In genomic region chr4:54290980-54291379, GRCh38 we compare ENCODE assay signal across 36 cellular contexts.
"Had no signal": no experiment of that assay in that cellular context is flagged by ENCODE, and none has a peak within 500 bp of the region (broad histone marks: within the 10 kb centered on the region; RNA-seq: fewer than 3 reads in every experiment).

No MANE protein-coding gene starts in this region.

- H3K36me3 Mint-ChIP-seq: activated CD4-positive, alpha-beta memory T cell treated with anti-CD3 and anti-CD28 coated beads for 36 hours; activated naive CD4-positive, alpha-beta T cell treated with anti-CD3 and anti-CD28 coated beads, Interleukin-2, amount 50 U/mL, for 72 hours had no signal

- H3K4me3 Mint-ChIP-seq: activated B cell treated with CpG ODN at 0.5 μM for 24 hours; activated CD4-positive, alpha-beta memory T cell treated with anti-CD3 and anti-CD28 coated beads for 36 hours; activated CD4-positive, alpha-beta T cell treated with anti-CD3 and anti-CD28 coated beads, Interleukin-2, amount 10 ng/mL, durations not matched to agents 24 days and 14 days; activated CD8-positive, alpha-beta T cell treated with anti-CD3 and anti-CD28 coated beads for 36 hours; activated naive CD4-positive, alpha-beta T cell treated with anti-CD3 and anti-CD28 coated beads for 36 hours; activated T-cell treated with anti-CD3 and anti-CD28 coated beads, Interleukin-2, amount 50 U/mL, for 4 hours; activated T-helper 1 cell treated with anti-CD3 and anti-CD28 coated beads, Interleukin-12 subunit alpha, Interleukin-12 subunit beta, Interleukin-2, Interleukin-4 antibody, amounts not matched to agents 30 ng/mL and 10 ng/mL and 1 ng/mL, durations not matched to agents 14 hours and 24 hours and 36 hours; activated T-helper 17 cell treated with anti-CD3 and anti-CD28 coated beads, Interleukin-2, amount 50 U/mL, for 72 hours; central memory CD8-positive, alpha-beta T cell; T-helper 1 cell treated with Interleukin-12 subunit alpha and Interleukin-12 subunit beta and Interleukin-4 antibody, amounts not matched to agents 30 μg/mL and 1 μg/mL, for 36 hours; T-helper 2 cell treated with Interferon-gamma antibody and Interleukin-4, amounts not matched to agents 5 μg/mL and 100 μg/mL, for 36 hours had no signal

- H3K4me1 ChIP-seq: adrenal gland, body of pancreas, breast epithelium had no signal

- H3K4me1 Mint-ChIP-seq: activated B cell treated with CpG ODN at 0.5 μM for 24 hours; activated T-helper 17 cell treated with anti-CD3 and anti-CD28 coated beads, Interleukin-2, amount 50 U/mL, for 72 hours; central memory CD8-positive, alpha-beta T cell had no signal

- ATAC-seq: activated CD8-positive, alpha-beta T cell treated with anti-CD3 and anti-CD28 coated beads for 36 hours; activated naive CD4-positive, alpha-beta T cell treated with anti-CD3 and anti-CD28 coated beads, Interleukin-2, amount 50 U/mL, for 72 hours; activated T-cell treated with anti-CD3 and anti-CD28 coated beads, Interleukin-2, amount 50 U/mL, for 4 hours; activated T-helper 17 cell treated with anti-CD3 and anti-CD28 coated beads, Interleukin-2, amount 50 U/mL, for 72 hours; body of pancreas had no signal

- H3K27ac Mint-ChIP-seq: activated B cell treated with CpG ODN at 0.5 μM for 24 hours; activated CD4-positive, alpha-beta memory T cell treated with anti-CD3 and anti-CD28 coated beads for 36 hours; activated CD4-positive, alpha-beta T cell treated with anti-CD3 and anti-CD28 coated beads, Interleukin-2, amount 10 ng/mL, durations not matched to agents 24 days and 14 days; activated CD8-positive, alpha-beta T cell treated with anti-CD3 and anti-CD28 coated beads for 36 hours; activated naive CD4-positive, alpha-beta T cell treated with anti-CD3 and anti-CD28 coated beads for 36 hours; activated naive CD4-positive, alpha-beta T cell treated with anti-CD3 and anti-CD28 coated beads, Interleukin-2, amount 50 U/mL, for 72 hours; activated T-helper 1 cell treated with anti-CD3 and anti-CD28 coated beads, Interleukin-12 subunit alpha, Interleukin-12 subunit beta, Interleukin-2, Interleukin-4 antibody, amounts not matched to agents 30 ng/mL and 10 ng/mL and 1 ng/mL, durations not matched to agents 14 hours and 24 hours and 36 hours; activated T-helper 17 cell treated with anti-CD3 and anti-CD28 coated beads, Interleukin-2, amount 50 U/mL, for 72 hours; T-helper 1 cell treated with Interleukin-12 subunit alpha and Interleukin-12 subunit beta and Interleukin-4 antibody, amounts not matched to agents 30 μg/mL and 1 μg/mL, for 36 hours; T-helper 2 cell treated with Interferon-gamma antibody and Interleukin-4, amounts not matched to agents 5 μg/mL and 100 μg/mL, for 36 hours had no signal

- H3K4me3 ChIP-seq: adrenal gland, body of pancreas, breast epithelium had no signal

- DNase-seq: activated B cell treated with CpG ODN at 0.5 μM for 24 hours; activated CD4-positive, alpha-beta memory T cell treated with anti-CD3 and anti-CD28 coated beads for 36 hours; activated CD4-positive, alpha-beta T cell treated with anti-CD3 and anti-CD28 coated beads for 4 hours; activated CD4-positive, alpha-beta T cell treated with anti-CD3 and anti-CD28 coated beads, Interleukin-2, amount 10 ng/mL, durations not matched to agents 24 days and 14 days; activated CD4-positive, alpha-beta T cell treated with anti-CD3 and anti-CD28 coated beads, Interleukin-2, amount 50 U/mL, for 1 hour; activated CD4-positive, alpha-beta T cell treated with anti-CD3 and anti-CD28 coated beads, Interleukin-2, amount 50 U/mL, for 4 hours; activated CD4-positive, CD25-positive, alpha-beta regulatory T cell treated with anti-CD3 and anti-CD28 coated beads, Interleukin-2, amount 50 U/mL, for 72 hours; activated CD8-positive, alpha-beta memory T cell treated with anti-CD3 and anti-CD28 coated beads, Interleukin-2, amount 50 U/mL, for 4 hours; activated CD8-positive, alpha-beta T cell treated with anti-CD3 and anti-CD28 coated beads for 36 hours; activated effector memory CD4-positive, alpha-beta T cell treated with anti-CD3 and anti-CD28 coated beads, Interleukin-2, amount 50 U/mL, for 16 hours; activated gamma-delta T cell treated with Interleukin-2 at 50 U/mL for 16 hours; activated naive CD4-positive, alpha-beta T cell; activated naive CD4-positive, alpha-beta T cell treated with anti-CD3 and anti-CD28 coated beads for 36 hours; activated naive CD4-positive, alpha-beta T cell treated with anti-CD3 and anti-CD28 coated beads, Interleukin-2, amount 50 U/mL, for 16 hours; activated T-cell treated with anti-CD3 and anti-CD28 coated beads for 4 hours; activated T-cell treated with anti-CD3 and anti-CD28 coated beads, Interleukin-2, amount 50 U/mL, for 1 hour; activated T-cell treated with anti-CD3 and anti-CD28 coated beads, Interleukin-2, amount 50 U/mL, for 4 hours; adrenal gland; amniotic stem cell; aorta; body of pancreas; brain microvascular endothelial cell; caudate nucleus; cerebellar nuclear complex; SW 1271; T-helper 1 cell; T-helper 2 cell; T-helper 9 cell had no signal

- H3K36me3 ChIP-seq: brain microvascular endothelial cell had no signal

- H3K27me3 Mint-ChIP-seq: activated CD4-positive, alpha-beta T cell treated with anti-CD3 and anti-CD28 coated beads, Interleukin-2, amount 10 ng/mL, durations not matched to agents 24 days and 14 days had no signal

- H3K27me3 ChIP-seq: adrenal gland, body of pancreas, brain microvascular endothelial cell, breast epithelium had no signal

- H3K9me3 Mint-ChIP-seq: activated CD4-positive, alpha-beta memory T cell treated with anti-CD3 and anti-CD28 coated beads for 36 hours; activated CD4-positive, alpha-beta T cell treated with anti-CD3 and anti-CD28 coated beads, Interleukin-2, amount 10 ng/mL, durations not matched to agents 24 days and 14 days; activated CD8-positive, alpha-beta T cell treated with anti-CD3 and anti-CD28 coated beads for 36 hours; activated naive CD4-positive, alpha-beta T cell treated with anti-CD3 and anti-CD28 coated beads for 36 hours; activated naive CD4-positive, alpha-beta T cell treated with anti-CD3 and anti-CD28 coated beads, Interleukin-2, amount 50 U/mL, for 72 hours; activated T-cell treated with anti-CD3 and anti-CD28 coated beads, Interleukin-2, amount 50 U/mL, for 4 hours; activated T-helper 17 cell treated with anti-CD3 and anti-CD28 coated beads, Interleukin-2, amount 50 U/mL, for 72 hours; central memory CD8-positive, alpha-beta T cell; T-helper 2 cell treated with Interferon-gamma antibody and Interleukin-4, amounts not matched to agents 5 μg/mL and 100 μg/mL, for 36 hours had no signal

- H3K9me3 ChIP-seq: adrenal gland, body of pancreas, breast epithelium had no signal

- H3K27ac ChIP-seq: adrenal gland, body of pancreas, brain microvascular endothelial cell, breast epithelium, VCaP had no signal
